Comparison of ENCODE assay signal across 8 cellular contexts in genomic region chr2:191555092-191555742, GRCh38.
DNase-seq lines count a peak whose midpoint lies in the region; ATAC-seq and TF ChIP-seq lines count a peak whose summit lies in the region.

No MANE protein-coding gene starts in this region.

- no peaks in the 10 kb centered on the region for H3K27me3 ChIP-seq in brain microvascular endothelial cell (replicated peaks)

- TF ChIP-seq CTCF in brain microvascular endothelial cell (IDR thresholded peaks at IDR 0.05; ENCODE audit: low read depth, low read length, missing control alignments), result peak; percentile 78

- DNase-seq in AG08396 (ENCODE audit: low spot score) (peak; percentile 69), NCI-H2107 (lab: John Stamatoyannopoulos, UW) (peak; percentile 61), UCSD-AML1 (lab: John Stamatoyannopoulos, UW; ENCODE audit: unreplicated experiment) (peak; percentile 77), brain microvascular endothelial cell (peak; percentile 76), iPS-NIHi7 (ENCODE audit: extremely low spot score) (peak; percentile 78)
- DNase-seq in stimulated activated CD4-positive, alpha-beta T cell treated with anti-CD3 and anti-CD28 coated beads, Interleukin-12 subunit alpha, Interleukin-12 subunit beta, amount 100 ng/mL, for 48 hours (ENCODE audit: low read depth in 2 of 3, low spot score in 1 of 3), result peak; percentile 71 to 86 (median 75)

- H3K27ac ChIP-seq in brain microvascular endothelial cell, result no peak overlapping the region

- H3K36me3 ChIP-seq in brain microvascular endothelial cell (replicated peaks), result no peaks in the 10 kb centered on the region

- H3K4me3 ChIP-seq in brain microvascular endothelial cell (ENCODE audit: low read depth, low read length), result no peak overlapping the region

- in situ Hi-C loops in brain microvascular endothelial cell (cut with HindIII; ENCODE audit: low pct_ligation_motif_present, low sequenced_read_pairs), result loop anchor here (25.0 kb wide), 2 partner anchors 132 to 607 kb away; partner anchors contain the start of gene NABP1

- ATAC-seq in GM18867 (IDR thresholded peaks at IDR 0.05; ENCODE audit: unreplicated experiment), result peak; percentile 88
- ATAC-seq in HG03064 (IDR thresholded peaks at IDR 0.05; ENCODE audit: low read depth, unreplicated experiment), result peak; percentile 95
